19 cellular contexts compared by ENCODE assay signal in the genomic region with DNA sequence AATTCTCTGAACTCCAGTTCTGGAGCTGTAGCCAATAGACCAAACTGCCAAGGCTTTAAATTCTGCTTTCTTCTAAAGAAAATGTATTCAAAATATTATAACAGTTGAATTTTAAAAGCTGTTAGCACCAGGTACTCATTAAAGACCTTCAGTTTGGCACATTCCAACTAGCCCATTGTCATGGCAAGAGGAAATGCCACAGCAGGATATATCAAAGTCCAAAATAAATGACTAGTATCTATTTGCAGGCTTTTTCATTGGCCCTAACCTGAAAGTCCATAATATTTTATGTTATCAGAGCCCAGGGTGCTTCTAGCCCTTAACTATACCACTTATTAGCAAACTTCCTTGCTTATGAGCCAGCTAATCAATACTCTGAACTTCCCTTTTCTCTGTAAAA.
"Had no signal": no experiment of that assay in that cellular context is flagged by ENCODE, and none has a peak within 500 bp of the region (broad histone marks: within the 10 kb centered on the region; RNA-seq: fewer than 3 reads in every experiment).

No MANE protein-coding gene starts in this region.

- H3K27me3 ChIP-seq: gastroesophageal sphincter, neural progenitor cell, transverse colon, vagina had no signal

- ATAC-seq: activated CD4-positive, CD25-positive, alpha-beta regulatory T cell treated with anti-CD3 and anti-CD28 coated beads, Interleukin-2, amount 50 U/mL, for 24 hours; gastroesophageal sphincter; lower lobe of right lung had no signal

- H3K36me3 Mint-ChIP-seq: mesothelial cell of epicardium had no signal

- H3K27ac ChIP-seq: gastroesophageal sphincter, lower lobe of right lung, neural progenitor cell, parathyroid adenoma, vagina had no signal

- H3K9me3 Mint-ChIP-seq: mesothelial cell of epicardium, neural progenitor cell had no signal

- H3K4me3 ChIP-seq: gastroesophageal sphincter, lower lobe of right lung, neural progenitor cell, transverse colon, vagina had no signal

- DNase-seq: activated CD4-positive, alpha-beta T cell treated with anti-CD3 and anti-CD28 coated beads, Interleukin-2, amount 50 U/mL, for 4 hours; activated naive CD4-positive, alpha-beta T cell; activated T-cell treated with anti-CD3 and anti-CD28 coated beads for 4 hours; aorta; lower lobe of right lung; retina; stimulated activated CD4-positive, alpha-beta T cell treated with anti-CD3 and anti-CD28 coated beads, Interleukin-4, amount 100 ng/mL, for 24 hours; stimulated activated naive CD4-positive, alpha-beta T cell; SW 1271; transverse colon had no signal

- H3K4me3 Mint-ChIP-seq: mesothelial cell of epicardium, neural progenitor cell had no signal

- FAIRE-seq: bronchial epithelial cell, endometrium, keratinocyte had no signal

- H3K36me3 ChIP-seq: gastroesophageal sphincter, lower lobe of right lung, neural progenitor cell, transverse colon, vagina had no signal

- H3K27ac Mint-ChIP-seq: mesothelial cell of epicardium had no signal

- H3K9me3 ChIP-seq: gastroesophageal sphincter, lower lobe of right lung, transverse colon, vagina had no signal
